Comparison of ENCODE assay signal across 8 cellular contexts in genomic region chr17:28552201-28552999, GRCh38. TPM values are rescaled to one million over a fixed set of nuclear protein-coding genes. Genes with fewer than 3 reads are reported as not detected.
DNase-seq lines count a peak whose midpoint lies in the region; ATAC-seq and TF ChIP-seq lines count a peak whose summit lies in the region.

TSS of gene UNC119 (minus strand) at chr17:28552624. CDS start at chr17:28552557, 67 bp downstream.

- peaks cover 60% of the 10 kb centered on the region for H3K36me3 ChIP-seq in OCI-LY3 (replicated peaks; ENCODE audit: low read depth, low read length)
- H3K36me3 ChIP-seq in esophagus squamous epithelium = peaks cover 6 to 45% (median 25%) of the 10 kb centered on the region in 3 donors

- H3K36me3 Mint-ChIP-seq in activated T-cell treated with anti-CD3 and anti-CD28 coated beads, Interleukin-2, amount 50 U/mL, for 4 hours (ENCODE audit: insufficient read depth) = peaks cover 31% of the 10 kb centered on the region

- H2AFZ ChIP-seq in OCI-LY3 (ENCODE audit: low read depth, low read length) = no peak within 1 kb of the TSS

- TF ChIP-seq POLR2A in esophagus squamous epithelium (IDR thresholded peaks at IDR 0.05) = peak in 2 of 4 donors; percentile 50 to 81

- H3K27ac ChIP-seq in OCI-LY3 (ENCODE audit: low read length) = peak within 1 kb of the TSS; percentile 98
- peak within 1 kb of the TSS; percentile 65 to 82 (median 72) for H3K27ac ChIP-seq in esophagus squamous epithelium

- intact Hi-C loops in esophagus squamous epithelium (cut with DNase I) = no loop called here

- TF ChIP-seq CTCF in AG09309 (IDR thresholded peaks at IDR 0.05; ENCODE audit: control insufficient read depth, insufficient read depth, low read depth, low read length, missing control alignments) (no peak), OCI-LY3 (IDR thresholded peaks at IDR 0.05; ENCODE audit: low read depth, low read length) (no peak), esophagus squamous epithelium (IDR thresholded peaks at IDR 0.05) (no peak)

- H3K4me3 Mint-ChIP-seq in activated T-cell treated with anti-CD3 and anti-CD28 coated beads, Interleukin-2, amount 50 U/mL, for 4 hours = peak within 1 kb of the TSS; percentile 91

- H3K27me3 ChIP-seq in OCI-LY3 (ENCODE audit: low read depth, low read length) = no peaks in the 10 kb centered on the region
- H3K27me3 ChIP-seq in esophagus squamous epithelium = no peaks in the 10 kb centered on the region

- peak within 1 kb of the TSS; percentile 87 for H3K4me2 ChIP-seq in OCI-LY3 (ENCODE audit: low read length)

- H3K4me1 ChIP-seq in OCI-LY3 (ENCODE audit: low read length) (peaks cover 54% of the 10 kb centered on the region), esophagus squamous epithelium (peaks cover 12 to 66% (median 13%) of the 10 kb centered on the region in 3 donors)

- WGBS in esophagus squamous epithelium, 2 donors = 3 to 9% methylated on average over 8 to 12 of the region's 66 CpGs

- peaks cover 50% of the 10 kb centered on the region for H3K79me2 ChIP-seq in OCI-LY3 (ENCODE audit: low read length)

- DNase-seq in AG09309 (ENCODE audit: low read depth) (no peak), esophagus squamous epithelium (lab: John Stamatoyannopoulos, UW) (no peak), myocyte (ENCODE audit: low read depth) (peak; percentile 81)
- DNase-seq in activated T-cell treated with anti-CD3 and anti-CD28 coated beads, Interleukin-2, amount 50 U/mL, for 4 hours = peak; percentile 74
- DNase-seq in stimulated activated CD8-positive, alpha-beta memory T cell treated with anti-CD3 and anti-CD28 coated beads, Interleukin-7, amount 100 ng/mL, for 4 hours (ENCODE audit: low read depth in 2 of 2) = peak; percentile 38 to 72

- peaks cover 52% of the 10 kb centered on the region for H3K4me1 Mint-ChIP-seq in activated T-cell treated with anti-CD3 and anti-CD28 coated beads, Interleukin-2, amount 50 U/mL, for 4 hours (ENCODE audit: low read depth)

- no peaks in the 10 kb centered on the region for H3K9me3 Mint-ChIP-seq in activated T-cell treated with anti-CD3 and anti-CD28 coated beads, Interleukin-2, amount 50 U/mL, for 4 hours

- peak within 1 kb of the TSS; percentile 91 for H3K9ac ChIP-seq in OCI-LY3 (ENCODE audit: low read length)

- H4K20me1 ChIP-seq in OCI-LY3 (ENCODE audit: insufficient read depth, low read length) = no peaks in the 10 kb centered on the region

- peak; percentile 61 for ATAC-seq in GM19035 (IDR thresholded peaks at IDR 0.05; ENCODE audit: unreplicated experiment)
- peak; percentile 53 for ATAC-seq in HG03571 (IDR thresholded peaks at IDR 0.05; ENCODE audit: unreplicated experiment)
- peak; percentile 90 to 91 for ATAC-seq in activated T-cell treated with anti-CD3 and anti-CD28 coated beads, Interleukin-2, amount 50 U/mL, for 4 hours

- H3K27me3 Mint-ChIP-seq in activated T-cell treated with anti-CD3 and anti-CD28 coated beads, Interleukin-2, amount 50 U/mL, for 4 hours (ENCODE audit: low read depth) = no peaks in the 10 kb centered on the region

- H3K9me3 ChIP-seq in OCI-LY3 (ENCODE audit: insufficient read depth, low read length) (no peaks in the 10 kb centered on the region), esophagus squamous epithelium (no peaks in the 10 kb centered on the region)

- H3K4me3 ChIP-seq in AG09309 (ENCODE audit: control insufficient read depth, low read depth, low read length) (peak within 1 kb of the TSS; percentile 62), OCI-LY3 (ENCODE audit: low read length) (peak within 1 kb of the TSS; percentile 96), esophagus squamous epithelium (peak within 1 kb of the TSS; percentile 56 to 86 (median 75))

RNA-seq across cellular contexts. Expression of gene UNC119, which starts in this region (rescaled TPM):
- 10 to 100 TPM; 21.7 to 26.0 (median 21.8) TPM for total RNA-seq in activated T-cell treated with anti-CD3 and anti-CD28 coated beads, Interleukin-2, amount 50 U/mL, for 4 hours
- total RNA-seq in esophagus squamous epithelium (10 to 100 TPM; 17.4 to 25.3 (median 21.1) TPM), myocyte (74.8 and 222 TPM in 2 replicates)
- 48.5 TPM for polyA plus RNA-seq in myocyte (2012)

Comparison
In these comparisons a context has a peak if more than half of its experiments do, and no peak if none do; other contexts are left out.
1. DNase-seq: peak in activated T-cell treated with anti-CD3 and anti-CD28 coated beads, Interleukin-2, amount 50 U/mL, for 4 hours (single experiment), myocyte (single experiment) and stimulated activated CD8-positive, alpha-beta memory T cell treated with anti-CD3 and anti-CD28 coated beads, Interleukin-7, amount 100 ng/mL, for 4 hours (2 of 2); none in AG09309 (single experiment) and esophagus squamous epithelium (single experiment).
2. Peak in every context shown above with its lines, with median percentiles within 50 percentile points of each other: H3K4me3 ChIP-seq and ATAC-seq.